In genomic region chr12:43912851-43913250, GRCh38 we compare ENCODE assay signal across 17 cellular contexts.
DNase-seq lines count a peak whose midpoint lies in the region; ATAC-seq and TF ChIP-seq lines count a peak whose summit lies in the region.
"Had no signal": no experiment of that assay in that cellular context is flagged by ENCODE, and none has a peak within 500 bp of the region (broad histone marks: within the 10 kb centered on the region; RNA-seq: fewer than 3 reads in every experiment).

No MANE protein-coding gene starts in this region.

- DNase-seq in DMS 273 (lab: John Stamatoyannopoulos, UW; ENCODE audit: unreplicated experiment) (peak; percentile 13), DMS 273 treated with DMSO at 0.1 percent for 48 hours (lab: John Stamatoyannopoulos, UW) (no peak), HFF-Myc (ENCODE audit: extremely low read depth, low read depth) (peak; percentile 15), dedifferentiated amniotic fluid mesenchymal stem cell (ENCODE audit: extremely low spot score) (peak; percentile 58), mesothelial cell of epicardium (ENCODE audit: low spot score in 2 of 2, unreplicated experiment in 2 of 2) (no peak), iPS-NIHi11 (ENCODE audit: low spot score) (no peak), HAP-1 (ENCODE audit: low spot score in 2 of 2) (no peak)
- DNase-seq: BE2C; CD8-positive, alpha-beta T cell; COR-L47; DMS53; GM23248; IMR-90; KBM-7 had no signal

- H3K4me1 ChIP-seq in HAP-1 = no peaks in the 10 kb centered on the region
- H3K4me1 ChIP-seq: BE2C had no signal

- no peaks in the 10 kb centered on the region for H3K36me3 ChIP-seq in HAP-1 (replicated peaks)
- H3K36me3 ChIP-seq: BE2C had no signal

- H3K4me3 ChIP-seq in HFF-Myc (replicated peaks; ENCODE audit: low read depth, low read length) (no peak overlapping the region), HAP-1 (no peak overlapping the region)
- H3K4me3 ChIP-seq: GM12878, GM23248 had no signal

- no peak overlapping the region for H3K4me3 Mint-ChIP-seq in mesothelial cell of epicardium
- H3K4me3 Mint-ChIP-seq: CD14-positive monocyte; CD8-positive, alpha-beta T cell had no signal

- H3K27me3 ChIP-seq in HAP-1 (ENCODE audit: low read depth) = no peaks in the 10 kb centered on the region
- H3K27me3 ChIP-seq: BE2C had no signal

- TF ChIP-seq CTCF in HFF-Myc (IDR thresholded peaks at IDR 0.05; ENCODE audit: low read depth, low read length, missing control alignments) = no peak
- no peak for TF ChIP-seq CTCF in mesothelial cell of epicardium (IDR thresholded peaks at IDR 0.05; ENCODE audit: unreplicated experiment)

- H3K9me3 ChIP-seq in HAP-1 = no peaks in the 10 kb centered on the region
- H3K9me3 ChIP-seq: BE2C had no signal

- no peaks in the 10 kb centered on the region for H3K9me3 Mint-ChIP-seq in mesothelial cell of epicardium
- H3K9me3 Mint-ChIP-seq: CD8-positive, alpha-beta T cell had no signal

- in situ Hi-C loops in HAP-1 (cut with MboI; ENCODE audit: low sequenced_read_pairs) = no loop called here

- peak overlapping the region; percentile 39 for H3K27ac Mint-ChIP-seq in mesothelial cell of epicardium
- H3K27ac Mint-ChIP-seq: CD14-positive monocyte; CD8-positive, alpha-beta T cell had no signal

- no peak for ATAC-seq in HG03439 (IDR thresholded peaks at IDR 0.05; ENCODE audit: unreplicated experiment)
- ATAC-seq: CD8-positive, alpha-beta T cell; GM12878 had no signal

- no peaks in the 10 kb centered on the region for H3K4me1 Mint-ChIP-seq in mesothelial cell of epicardium
- H3K4me1 Mint-ChIP-seq: CD14-positive monocyte had no signal

- H3K27me3 Mint-ChIP-seq in mesothelial cell of epicardium (ENCODE audit: low read depth) = no peaks in the 10 kb centered on the region

- no peaks in the 10 kb centered on the region for H3K36me3 Mint-ChIP-seq in mesothelial cell of epicardium
- H3K36me3 Mint-ChIP-seq: CD14-positive monocyte; CD8-positive, alpha-beta T cell had no signal

Comparison
In these comparisons a context has a peak if more than half of its experiments do, and no peak if none do; other contexts are left out.
1. DNase-seq: peak in DMS 273 (single experiment), HFF-Myc (single experiment) and dedifferentiated amniotic fluid mesenchymal stem cell (single experiment); none in DMS 273 treated with DMSO at 0.1 percent for 48 hours (single experiment), mesothelial cell of epicardium (0 of 2), iPS-NIHi11 (single experiment) and HAP-1 (0 of 2).